In the genomic region with DNA sequence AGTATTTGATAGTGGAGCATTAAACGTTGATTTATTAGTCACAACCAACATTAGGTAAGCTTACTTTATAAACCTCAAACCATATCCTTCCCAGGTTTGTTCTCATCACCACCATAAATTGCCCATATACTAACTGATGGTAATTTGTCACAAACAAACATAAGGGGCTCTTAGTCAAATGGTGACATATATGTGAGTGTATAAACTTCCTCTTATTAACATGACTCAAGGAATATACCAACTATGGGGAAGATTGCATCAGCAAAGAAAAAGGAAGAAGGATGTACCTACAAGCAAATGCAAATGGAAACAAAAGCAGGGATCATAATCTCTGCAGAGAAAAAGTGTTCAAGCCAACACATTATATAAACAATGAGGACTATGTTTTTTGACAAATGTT, we compare ENCODE assay signal across 13 cellular contexts.
A peak's percentile ranks its signal among the peaks of the same experiment; 100 is the strongest.
DNase-seq lines count a peak whose midpoint lies in the region; ATAC-seq, FAIRE-seq and TF ChIP-seq lines count a peak whose summit lies in the region.
"Had no signal": no experiment of that assay in that cellular context is flagged by ENCODE, and none has a peak within 500 bp of the region (broad histone marks: within the 10 kb centered on the region; RNA-seq: fewer than 3 reads in every experiment).

No MANE protein-coding gene starts in this region.

- no peak overlapping the region for H3K27ac Mint-ChIP-seq in naive thymus-derived CD4-positive, alpha-beta T cell
- H3K27ac Mint-ChIP-seq: dendritic cell treated with granulocyte-macrophage colony-stimulating factor and Interleukin-4, amounts not matched to agents 40 ng/mL and 50 ng/mL, for 4 days had no signal

- intact Hi-C loops in K562 (cut with micrococcal nuclease), result no loop called here
- intact Hi-C loops in naive thymus-derived CD4-positive, alpha-beta T cell (cut with micrococcal nuclease), result no loop called here
- intact Hi-C loops in vagina (cut with DNase I), result no loop called here

- H3K36me3 Mint-ChIP-seq in naive thymus-derived CD4-positive, alpha-beta T cell, result no peaks in the 10 kb centered on the region

- H3K9me3 ChIP-seq in K562 (replicated peaks; ENCODE audit: control insufficient read depth, insufficient read depth, low read depth, low read length), result no peaks in the 10 kb centered on the region
- H3K9me3 ChIP-seq in naive thymus-derived CD4-positive, alpha-beta T cell (ENCODE audit: control insufficient read depth in 2 of 3, low read length in 3 of 3), result no peaks in the 10 kb centered on the region
- no peaks in the 10 kb centered on the region for H3K9me3 ChIP-seq in vagina

- no peak for TF ChIP-seq EP300 in K562 (IDR thresholded peaks at IDR 0.05; ENCODE audit: low read length)

- CTCF ChIA-PET in K562 (lab: Yijun Ruan, JAX; ENCODE audit: low intra/inter-chr PET ratio), result interaction anchor here (0.5 kb wide), 1 partner anchor 1606 kb away, joined by 6 read pairs; no protein-coding TSS in a partner anchor
- CTCF ChIA-PET in naive thymus-derived CD4-positive, alpha-beta T cell (lab: Charles Lee), result no interaction called here

- H3K36me3 ChIP-seq in K562 (ENCODE audit: control insufficient read depth, insufficient read depth, low read length), result no peaks in the 10 kb centered on the region
- H3K36me3 ChIP-seq in naive thymus-derived CD4-positive, alpha-beta T cell (ENCODE audit: control insufficient read depth in 2 of 3, insufficient read depth in 3 of 3, low read length in 3 of 3), result no peaks in the 10 kb centered on the region
- no peaks in the 10 kb centered on the region for H3K36me3 ChIP-seq in vagina

- in situ Hi-C loops in K562 (cut with MboI), result no loop called here

- WGBS in K562 (ENCODE audit: insufficient coverage, low coverage, missing lambda C conversion rate), result 0% methylated on average over 1 of the region's 1 CpG

- no TSS peak for BruUV-seq in K562 (replicated peaks; lab: Mats Ljungman, UMichigan)

- peak; percentile 19 for DNase-seq in GF-D8 (lab: John Stamatoyannopoulos, UW)
- peak; percentile 35 for DNase-seq in NAMALWA (ENCODE audit: low spot score)
- DNase-seq in K562 (ENCODE audit: extremely low read depth in 1 of 4, low spot score in 3 of 4), result no peak
- DNase-seq in naive thymus-derived CD4-positive, alpha-beta T cell, result no peak
- DNase-seq in amygdala (lab: John Stamatoyannopoulos, UW), result no peak
- DNase-seq in vagina (ENCODE audit: extremely low spot score in 2 of 2), result no peak
- no peak for DNase-seq in stimulated activated naive CD4-positive, alpha-beta T cell (lab: John Stamatoyannopoulos, UW)
- DNase-seq: activated CD4-positive, CD25-positive, alpha-beta regulatory T cell treated with anti-CD3 and anti-CD28 coated beads, Interleukin-2, amount 50 U/mL, for 72 hours; activated naive CD4-positive, alpha-beta T cell treated with anti-CD3 and anti-CD28 coated beads, Interleukin-2, amount 50 U/mL, for 16 hours had no signal

- TF ChIP-seq RAD21 in K562 (CRISPR knock-in tag; conservative IDR thresholded peaks at IDR 0.05 in 1 of 2, IDR thresholded peaks at IDR 0.05 in 1 of 2), result no peak

- H3K27ac ChIP-seq in K562 (ENCODE audit: extremely low read depth, low read depth, low read length), result no peak overlapping the region
- no peak overlapping the region for H3K27ac ChIP-seq in naive thymus-derived CD4-positive, alpha-beta T cell (ENCODE audit: low read depth, low read length)
- H3K27ac ChIP-seq in vagina, result no peak overlapping the region
- H3K27ac ChIP-seq: HL-60 had no signal

- H3K4me3 Mint-ChIP-seq in naive thymus-derived CD4-positive, alpha-beta T cell, result no peak overlapping the region
- H3K4me3 Mint-ChIP-seq: dendritic cell treated with granulocyte-macrophage colony-stimulating factor and Interleukin-4, amounts not matched to agents 40 ng/mL and 50 ng/mL, for 4 days had no signal

- no peak overlapping the region for H3K9ac ChIP-seq in K562 (ENCODE audit: insufficient read depth in 1 of 2, low read depth in 2 of 2, low read length in 2 of 2)

- no peak for TF ChIP-seq CTCF in K562 (IDR thresholded peaks at IDR 0.05 in 2 of 3, conservative IDR thresholded peaks at IDR 0.05 in 1 of 3; ENCODE audit: insufficient read depth in 2 of 3, low read depth in 1 of 3, low read length in 3 of 3)
- no peak for TF ChIP-seq CTCF in vagina (IDR thresholded peaks at IDR 0.05)

- H3K4me3 ChIP-seq in K562 (no peak overlapping the region), vagina (no peak overlapping the region)
- H3K4me3 ChIP-seq in naive thymus-derived CD4-positive, alpha-beta T cell (ENCODE audit: low read length), result no peak overlapping the region

- no peak for TF ChIP-seq POLR2A in K562 (conservative IDR thresholded peaks at IDR 0.05)
- no peak for TF ChIP-seq POLR2A in vagina (IDR thresholded peaks at IDR 0.05)

- peaks cover 0 to 4% (median 0%) of the 10 kb centered on the region in 7 donors for H3K4me1 Mint-ChIP-seq in naive thymus-derived CD4-positive, alpha-beta T cell

- ATAC-seq in K562, result no peak
- peak; percentile 60 for ATAC-seq in naive thymus-derived CD4-positive, alpha-beta T cell
- ATAC-seq in GM21381 (IDR thresholded peaks at IDR 0.05; ENCODE audit: unreplicated experiment), result no peak
- ATAC-seq: sciatic nerve had no signal

- no peak overlapping the region for H3K4me2 ChIP-seq in K562 (ENCODE audit: insufficient read depth, low read length)

- no peak overlapping the region for H2AFZ ChIP-seq in K562 (ENCODE audit: low read depth, low read length)

- H3K9me1 ChIP-seq in K562 (ENCODE audit: control insufficient read depth, insufficient read depth, low read length), result no peaks in the 10 kb centered on the region

- H3K27me3 Mint-ChIP-seq in naive thymus-derived CD4-positive, alpha-beta T cell, result peaks cover 0 to 19% (median 0%) of the 10 kb centered on the region in 5 donors

- no peaks in the 10 kb centered on the region for H3K79me2 ChIP-seq in K562 (ENCODE audit: control insufficient read depth, insufficient read depth, low read length)

- no peaks in the 10 kb centered on the region for H3K9me3 Mint-ChIP-seq in naive thymus-derived CD4-positive, alpha-beta T cell

- POLR2A ChIA-PET in K562 (lab: Yijun Ruan, JAX), result no interaction called here
- POLR2A ChIA-PET in naive thymus-derived CD4-positive, alpha-beta T cell (lab: Charles Lee), result no interaction called here

- FAIRE-seq in K562 (lab: Jason Lieb, UNC), result no peak

- H3K27me3 ChIP-seq in K562 (ENCODE audit: control insufficient read depth in 2 of 2, insufficient read depth in 2 of 2, low read length in 2 of 2) (no peaks in the 10 kb centered on the region; a peak in 1 of 5 replicates), vagina (no peaks in the 10 kb centered on the region)
- H3K27me3 ChIP-seq in naive thymus-derived CD4-positive, alpha-beta T cell (ENCODE audit: control insufficient read depth in 2 of 2, insufficient read depth in 2 of 2, low read length in 2 of 2), result no peaks in the 10 kb centered on the region

- H3K4me1 ChIP-seq in K562 (replicated peaks in 1 of 2; ENCODE audit: control insufficient read depth in 2 of 2, insufficient read depth in 2 of 2, low read length in 2 of 2) (no peaks in the 10 kb centered on the region), vagina (no peaks in the 10 kb centered on the region)
- no peaks in the 10 kb centered on the region for H3K4me1 ChIP-seq in naive thymus-derived CD4-positive, alpha-beta T cell (ENCODE audit: control insufficient read depth in 2 of 2, insufficient read depth in 2 of 2, low read length in 2 of 2)

- no peaks in the 10 kb centered on the region for H4K20me1 ChIP-seq in K562 (replicated peaks; ENCODE audit: control insufficient read depth, insufficient read depth, low read length)

TF ChIP-seq in K562, 482 proteins besides CTCF, POLR2A, EP300 and RAD21 (continues in another document):
- TF ChIP-seq FOSL1 (tag; conservative IDR thresholded peaks at IDR 0.05), result peak; percentile 53
- TF ChIP-seq TRIM24 (IDR thresholded peaks at IDR 0.05), result peak in 1 of 2 experiments; percentile 24; a peak in 1 of 4 replicates
- TF ChIP-seq CEBPG (CRISPR knock-in tag; IDR thresholded peaks at IDR 0.05), result no peak
- peak; percentile 36 to 71; a peak in 3 of 4 replicates for TF ChIP-seq CEBPG (tag; conservative IDR thresholded peaks at IDR 0.05 in 1 of 2, IDR thresholded peaks at IDR 0.05 in 1 of 2)
- peak; percentile 66 for TF ChIP-seq ATF3 (IDR thresholded peaks at IDR 0.05)
- no peak for TF ChIP-seq ATF3 (CRISPR knock-in tag; conservative IDR thresholded peaks at IDR 0.05)
- TF ChIP-seq, protein P1, sequence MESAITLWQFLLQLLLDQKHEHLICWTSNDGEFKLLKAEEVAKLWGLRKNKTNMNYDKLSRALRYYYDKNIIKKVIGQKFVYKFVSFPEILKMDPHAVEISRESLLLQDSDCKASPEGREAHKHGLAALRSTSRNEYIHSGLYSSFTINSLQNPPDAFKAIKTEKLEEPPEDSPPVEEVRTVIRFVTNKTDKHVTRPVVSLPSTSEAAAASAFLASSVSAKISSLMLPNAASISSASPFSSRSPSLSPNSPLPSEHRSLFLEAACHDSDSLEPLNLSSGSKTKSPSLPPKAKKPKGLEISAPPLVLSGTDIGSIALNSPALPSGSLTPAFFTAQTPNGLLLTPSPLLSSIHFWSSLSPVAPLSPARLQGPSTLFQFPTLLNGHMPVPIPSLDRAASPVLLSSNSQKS (CRISPR knock-in tag; IDR thresholded peaks at IDR 0.05), result no peak
- TF ChIP-seq ATF7 (IDR thresholded peaks at IDR 0.05), result no peak
- TF ChIP-seq CEBPB (tag; IDR thresholded peaks at IDR 0.05), result no peak
- peak; percentile 17 for TF ChIP-seq MEIS2 (IDR thresholded peaks at IDR 0.05; ENCODE audit: partially characterized antibody)

Comparison
In these comparisons a context has a peak if more than half of its experiments do, and no peak if none do; other contexts are left out.
1. DNase-seq: peak in GF-D8 (single experiment) and NAMALWA (single experiment); none in K562 (0 of 4), naive thymus-derived CD4-positive, alpha-beta T cell (0 of 9), amygdala (0 of 56), vagina (0 of 2) and stimulated activated naive CD4-positive, alpha-beta T cell (0 of 6).